1 cellular context compared by ENCODE assay signal in genomic region chr7:2840458-2840857, GRCh38.
TF ChIP-seq lines count a peak whose summit lies in the region.

No MANE protein-coding gene starts in this region.

TF ChIP-seq in GM23338, 12 proteins besides CTCF, POLR2A, EP300 and RAD21 (continued from another document):
- TF ChIP-seq, protein P1, sequence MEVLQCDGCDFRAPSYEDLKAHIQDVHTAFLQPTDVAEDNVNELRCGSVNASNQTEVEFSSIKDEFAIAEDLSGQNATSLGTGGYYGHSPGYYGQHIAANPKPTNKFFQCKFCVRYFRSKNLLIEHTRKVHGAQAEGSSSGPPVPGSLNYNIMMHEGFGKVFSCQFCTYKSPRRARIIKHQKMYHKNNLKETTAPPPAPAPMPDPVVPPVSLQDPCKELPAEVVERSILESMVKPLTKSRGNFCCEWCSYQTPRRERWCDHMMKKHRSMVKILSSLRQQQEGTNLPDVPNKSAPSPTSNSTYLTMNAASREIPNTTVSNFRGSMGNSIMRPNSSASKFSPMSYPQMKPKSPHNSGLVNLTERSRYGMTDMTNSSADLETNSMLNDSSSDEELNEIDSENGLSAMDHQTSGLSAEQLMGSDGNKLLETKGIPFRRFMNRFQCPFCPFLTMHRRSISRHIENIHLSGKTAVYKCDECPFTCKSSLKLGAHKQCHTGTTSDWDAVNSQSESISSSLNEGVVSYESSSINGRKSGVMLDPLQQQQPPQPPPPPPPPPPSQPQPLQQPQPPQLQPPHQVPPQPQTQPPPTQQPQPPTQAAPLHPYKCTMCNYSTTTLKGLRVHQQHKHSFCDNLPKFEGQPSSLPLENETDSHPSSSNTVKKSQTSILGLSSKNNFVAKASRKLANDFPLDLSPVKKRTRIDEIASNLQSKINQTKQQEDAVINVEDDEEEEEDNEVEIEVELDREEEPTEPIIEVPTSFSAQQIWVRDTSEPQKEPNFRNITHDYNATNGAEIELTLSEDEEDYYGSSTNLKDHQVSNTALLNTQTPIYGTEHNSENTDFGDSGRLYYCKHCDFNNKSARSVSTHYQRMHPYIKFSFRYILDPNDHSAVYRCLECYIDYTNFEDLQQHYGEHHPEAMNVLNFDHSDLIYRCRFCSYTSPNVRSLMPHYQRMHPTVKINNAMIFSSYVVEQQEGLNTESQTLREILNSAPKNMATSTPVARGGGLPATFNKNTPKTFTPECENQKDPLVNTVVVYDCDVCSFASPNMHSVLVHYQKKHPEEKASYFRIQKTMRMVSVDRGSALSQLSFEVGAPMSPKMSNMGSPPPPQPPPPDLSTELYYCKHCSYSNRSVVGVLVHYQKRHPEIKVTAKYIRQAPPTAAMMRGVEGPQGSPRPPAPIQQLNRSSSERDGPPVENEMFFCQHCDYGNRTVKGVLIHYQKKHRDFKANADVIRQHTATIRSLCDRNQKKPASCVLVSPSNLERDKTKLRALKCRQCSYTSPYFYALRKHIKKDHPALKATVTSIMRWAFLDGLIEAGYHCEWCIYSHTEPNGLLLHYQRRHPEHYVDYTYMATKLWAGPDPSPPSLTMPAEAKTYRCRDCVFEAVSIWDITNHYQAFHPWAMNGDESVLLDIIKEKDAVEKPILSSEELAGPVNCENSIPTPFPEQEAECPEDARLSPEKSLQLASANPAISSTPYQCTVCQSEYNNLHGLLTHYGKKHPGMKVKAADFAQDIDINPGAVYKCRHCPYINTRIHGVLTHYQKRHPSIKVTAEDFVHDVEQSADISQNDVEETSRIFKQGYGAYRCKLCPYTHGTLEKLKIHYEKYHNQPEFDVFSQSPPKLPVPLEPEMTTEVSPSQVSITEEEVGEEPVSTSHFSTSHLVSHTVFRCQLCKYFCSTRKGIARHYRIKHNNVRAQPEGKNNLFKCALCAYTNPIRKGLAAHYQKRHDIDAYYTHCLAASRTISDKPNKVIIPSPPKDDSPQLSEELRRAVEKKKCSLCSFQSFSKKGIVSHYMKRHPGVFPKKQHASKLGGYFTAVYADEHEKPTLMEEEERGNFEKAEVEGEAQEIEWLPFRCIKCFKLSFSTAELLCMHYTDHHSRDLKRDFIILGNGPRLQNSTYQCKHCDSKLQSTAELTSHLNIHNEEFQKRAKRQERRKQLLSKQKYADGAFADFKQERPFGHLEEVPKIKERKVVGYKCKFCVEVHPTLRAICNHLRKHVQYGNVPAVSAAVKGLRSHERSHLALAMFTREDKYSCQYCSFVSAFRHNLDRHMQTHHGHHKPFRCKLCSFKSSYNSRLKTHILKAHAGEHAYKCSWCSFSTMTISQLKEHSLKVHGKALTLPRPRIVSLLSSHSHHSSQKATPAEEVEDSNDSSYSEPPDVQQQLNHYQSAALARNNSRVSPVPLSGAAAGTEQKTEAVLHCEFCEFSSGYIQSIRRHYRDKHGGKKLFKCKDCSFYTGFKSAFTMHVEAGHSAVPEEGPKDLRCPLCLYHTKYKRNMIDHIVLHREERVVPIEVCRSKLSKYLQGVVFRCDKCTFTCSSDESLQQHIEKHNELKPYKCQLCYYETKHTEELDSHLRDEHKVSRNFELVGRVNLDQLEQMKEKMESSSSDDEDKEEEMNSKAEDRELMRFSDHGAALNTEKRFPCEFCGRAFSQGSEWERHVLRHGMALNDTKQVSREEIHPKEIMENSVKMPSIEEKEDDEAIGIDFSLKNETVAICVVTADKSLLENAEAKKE (CRISPR knock-in tag; IDR thresholded peaks at IDR 0.05) = no peak
- no peak for TF ChIP-seq ZNF331 (CRISPR knock-in tag; IDR thresholded peaks at IDR 0.05; ENCODE audit: low read depth)
- no peak for TF ChIP-seq STAT1 (IDR thresholded peaks at IDR 0.05; ENCODE audit: unreplicated experiment)
- TF ChIP-seq ETS1 (IDR thresholded peaks at IDR 0.05) = no peak
- TF ChIP-seq EZH2 (IDR thresholded peaks at IDR 0.05; ENCODE audit: low read depth, unreplicated experiment) = no peak
- TF ChIP-seq POLR2AphosphoS5 (IDR thresholded peaks at IDR 0.05; ENCODE audit: low read depth) = no peak
- TF ChIP-seq NANOG (IDR thresholded peaks at IDR 0.05; ENCODE audit: borderline replicate concordance) = no peak
- TF ChIP-seq JUNB (IDR thresholded peaks at IDR 0.05; ENCODE audit: unreplicated experiment) = no peak
- no peak for TF ChIP-seq ZNF114 (CRISPR knock-in tag; IDR thresholded peaks at IDR 0.05)
